34 cellular contexts compared by ENCODE assay signal in the genomic region with DNA sequence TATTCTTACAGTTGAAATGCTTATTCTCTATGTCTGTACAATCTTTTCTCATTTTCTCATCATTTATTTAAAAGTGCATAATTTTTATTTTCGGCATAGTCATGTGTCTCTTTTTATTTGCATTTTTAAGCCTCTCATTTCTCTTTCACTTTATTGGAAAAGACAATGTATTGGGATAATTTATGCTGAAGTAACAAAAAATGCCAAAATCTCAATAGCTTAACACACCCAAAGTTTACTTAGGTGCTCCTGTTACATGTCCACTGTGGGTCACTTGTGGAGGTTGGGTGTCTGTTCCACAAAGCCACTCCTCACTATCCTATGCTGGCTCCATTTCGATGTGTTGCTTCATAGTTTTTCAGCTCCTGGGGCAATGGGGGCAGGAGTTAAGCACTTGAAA.
DNase-seq lines count a peak whose midpoint lies in the region; ATAC-seq, FAIRE-seq and TF ChIP-seq lines count a peak whose summit lies in the region.
"Had no signal": no experiment of that assay in that cellular context is flagged by ENCODE, and none has a peak within 500 bp of the region (broad histone marks: within the 10 kb centered on the region; RNA-seq: fewer than 3 reads in every experiment).

No MANE protein-coding gene starts in this region.

- no peaks in the 10 kb centered on the region for H3K36me3 ChIP-seq in HepG2 (replicated peaks in 1 of 2; ENCODE audit: control insufficient read depth in 1 of 2, insufficient read depth in 2 of 2, low read length in 2 of 2)
- no peaks in the 10 kb centered on the region for H3K36me3 ChIP-seq in right lobe of liver
- no peaks in the 10 kb centered on the region for H3K36me3 ChIP-seq in IMR-90 (ENCODE audit: control insufficient read depth, insufficient read depth, low read length)
- no peaks in the 10 kb centered on the region for H3K36me3 ChIP-seq in K562 (ENCODE audit: control insufficient read depth, insufficient read depth, low read length)
- H3K36me3 ChIP-seq: BE2C; BLaER1; BLaER1 treated with 17β-estradiol and CSF1 and Interleukin-3, amounts not matched to agents 10 nM and 100 nM had no signal

- ATAC-seq in HepG2 (no peak), right lobe of liver (no peak), A549 (no peak), IMR-90 (ENCODE audit: low read depth) (no peak), K562 (no peak)
- ATAC-seq: CD8-positive, alpha-beta T cell had no signal

- no peaks in the 10 kb centered on the region for H3K79me2 ChIP-seq in HepG2 (ENCODE audit: insufficient read depth, low read length)
- no peaks in the 10 kb centered on the region for H3K79me2 ChIP-seq in K562 (ENCODE audit: control insufficient read depth, insufficient read depth, low read length)

- H3K9ac ChIP-seq in HepG2 (ENCODE audit: insufficient read depth, low read depth, low read length) = no peak overlapping the region
- H3K9ac ChIP-seq in IMR-90 (ENCODE audit: low read depth, low read length) = no peak overlapping the region
- H3K9ac ChIP-seq in K562 (ENCODE audit: insufficient read depth in 1 of 2, low read depth in 2 of 2, low read length in 2 of 2) = no peak overlapping the region
- H3K9ac ChIP-seq: BLaER1; BLaER1 treated with 17β-estradiol and CSF1 and Interleukin-3, amounts not matched to agents 10 nM and 100 nM had no signal

- intact Hi-C loops in HepG2 (cut with micrococcal nuclease; ENCODE audit: unreplicated experiment) = no loop called here
- intact Hi-C loops in right lobe of liver (cut with DNase I) = no loop called here
- intact Hi-C loops in IMR-90 (cut with micrococcal nuclease) = no loop called here
- intact Hi-C loops in K562 (cut with micrococcal nuclease) = no loop called here

- peak overlapping the region; percentile 4 for H2BK5ac ChIP-seq in IMR-90 (ENCODE audit: low read depth, low read length, poor library complexity, severe bottlenecking)

- in situ Hi-C loops in HepG2 (cut with HindIII; ENCODE audit: extremely low pct_ligation_motif_present, low pct_unique_long_range_greater_than_20kb) = no loop called here
- in situ Hi-C loops in IMR-90 (cut with MboI; ENCODE audit: low sequenced_read_pairs) = no loop called here
- in situ Hi-C loops in K562 (cut with MboI) = no loop called here

- H2AK9ac ChIP-seq in IMR-90 (replicated peaks; ENCODE audit: low read depth, low read length, poor library complexity) = no peak overlapping the region

- FAIRE-seq in HepG2 (lab: Jason Lieb, UNC) (no peak), A549 (lab: Jason Lieb, UNC) (no peak), K562 (lab: Jason Lieb, UNC) (no peak), GM19239 (lab: Jason Lieb, UNC) (no peak)
- FAIRE-seq: A204.1, D721Med had no signal

- peak overlapping the region; percentile 10; the same call in 1 of the 2 replicates for H2AK5ac ChIP-seq in IMR-90 (ENCODE audit: low read depth, low read length)

- BruUV-seq in HepG2 (replicated peaks; lab: Mats Ljungman, UMichigan) = no TSS peak
- no TSS peak for BruUV-seq in IMR-90 (replicated peaks; lab: Mats Ljungman, UMichigan)
- BruUV-seq in K562 (replicated peaks; lab: Mats Ljungman, UMichigan) = no TSS peak

- POLR2A ChIA-PET in HepG2 (lab: Yijun Ruan, JAX) = no interaction called here
- POLR2A ChIA-PET in A549 (lab: Yijun Ruan, JAX) = no interaction called here
- POLR2A ChIA-PET in IMR-90 (lab: Charles Lee; ENCODE audit: unreplicated experiment) = no interaction called here
- POLR2A ChIA-PET in K562 (lab: Yijun Ruan, JAX) = no interaction called here

- no peak overlapping the region for H3K23ac ChIP-seq in IMR-90 (ENCODE audit: low read depth, low read length)

- no peak overlapping the region for H4K8ac ChIP-seq in IMR-90 (ENCODE audit: low read depth in 2 of 2, low read length in 2 of 2)

- 0 out of 2 replicates have a peak overlapping the region, but pooled peaks have one; percentile 3 for H3K18ac ChIP-seq in IMR-90 (ENCODE audit: low read depth, low read length)

- H3K27ac ChIP-seq in HepG2 (ENCODE audit: extremely low read length, insufficient read depth, low read length) (no peak overlapping the region), right lobe of liver (no peak overlapping the region), A549 (no peak overlapping the region), IMR-90 (ENCODE audit: insufficient read depth, low read length) (no peak overlapping the region), K562 (ENCODE audit: extremely low read depth, low read depth, low read length) (no peak overlapping the region)
- H3K27ac ChIP-seq: 22Rv1; BLaER1; BLaER1 treated with 17β-estradiol and CSF1 and Interleukin-3, amounts not matched to agents 10 nM and 100 nM; C4-2B had no signal

- H4K5ac ChIP-seq in IMR-90 (ENCODE audit: low read depth, low read length) = no peak overlapping the region

- H2BK15ac ChIP-seq in IMR-90 (ENCODE audit: low read depth, low read length) = no peak overlapping the region; the same call in 2 of the 3 replicates

- no peak overlapping the region for H3K14ac ChIP-seq in IMR-90 (replicated peaks; ENCODE audit: low read depth, low read length)

- H3K27me3 ChIP-seq in HepG2 (ENCODE audit: control insufficient read depth in 1 of 2, insufficient read depth in 2 of 2, low read length in 2 of 2) = no peaks in the 10 kb centered on the region
- H3K27me3 ChIP-seq in right lobe of liver = no peaks in the 10 kb centered on the region
- H3K27me3 ChIP-seq in IMR-90 (ENCODE audit: control insufficient read depth, insufficient read depth, low read length) = no peaks in the 10 kb centered on the region
- no peaks in the 10 kb centered on the region for H3K27me3 ChIP-seq in K562 (ENCODE audit: control insufficient read depth in 2 of 2, insufficient read depth in 2 of 2, low read length in 2 of 2)
- H3K27me3 ChIP-seq: BE2C; BLaER1; BLaER1 treated with 17β-estradiol and CSF1 and Interleukin-3, amounts not matched to agents 10 nM and 100 nM had no signal

- TF ChIP-seq CTCF in HepG2 (CRISPR knock-in tag; IDR thresholded peaks at IDR 0.05) = no peak
- TF ChIP-seq CTCF in right lobe of liver (IDR thresholded peaks at IDR 0.05) = no peak
- no peak for TF ChIP-seq CTCF in A549 (IDR thresholded peaks at IDR 0.05)
- TF ChIP-seq CTCF in IMR-90 (conservative IDR thresholded peaks at IDR 0.05; ENCODE audit: low read depth, low read length) = no peak
- TF ChIP-seq CTCF in K562 (IDR thresholded peaks at IDR 0.05 in 2 of 3, conservative IDR thresholded peaks at IDR 0.05 in 1 of 3; ENCODE audit: insufficient read depth in 2 of 3, low read depth in 1 of 3, low read length in 3 of 3) = no peak

- no peak for DNase-seq in HepG2 (ENCODE audit: low spot score)
- DNase-seq in right lobe of liver = no peak
- no peak for DNase-seq in A549 (ENCODE audit: low read depth in 1 of 2, low spot score in 1 of 2)
- DNase-seq in IMR-90 = no peak
- no peak for DNase-seq in K562 (ENCODE audit: extremely low read depth in 1 of 4, low spot score in 3 of 4)
- no peak for DNase-seq in central memory CD4-positive, alpha-beta T cell
- DNase-seq in T-helper 1 cell = no peak
- DNase-seq in GM19239 (ENCODE audit: insufficient read length, low spot score) = no peak
- DNase-seq: 8988T; ACHN; AML-193; BE2C; C1 segment of cervical spinal cord; Caco-2; Calu3; CD4-positive, alpha-beta memory T cell; CD4-positive, alpha-beta T cell; CD4-positive, CD25-positive, alpha-beta regulatory T cell; CD8-positive, alpha-beta memory T cell; CD8-positive, alpha-beta T cell; COR-L47; DMS 273 treated with DMSO at 0.1 percent for 48 hours; DMS153; DMS53; DMS79; DMS79 treated with DMSO at 0.1 percent for 48 hours; DND-41; EL had no signal

- H3K56ac ChIP-seq in IMR-90 (ENCODE audit: extremely low read depth, insufficient read depth, low read length) = no peak overlapping the region

- WGBS in HepG2 (ENCODE audit: low lambda C conversion rate) = 0% methylated on average over 2 of the region's 2 CpGs
- 52% methylated on average over 2 of the region's 2 CpGs for WGBS in right lobe of liver (ENCODE audit: insufficient coverage, low coverage, low lambda C conversion rate, missing lambda C conversion rate)
- 30% methylated on average over 2 of the region's 2 CpGs for WGBS in A549 (ENCODE audit: missing lambda C conversion rate)
- WGBS in IMR-90 (ENCODE audit: extremely low coverage in 2 of 2, insufficient read length in 1 of 2), 2 experiments = no CpG with 5 or more reads among the region's 2 CpGs
- WGBS in K562 (ENCODE audit: insufficient coverage, low coverage, missing lambda C conversion rate) = 0% methylated on average over 2 of the region's 2 CpGs

- H3K9me3 ChIP-seq in HepG2 (ENCODE audit: low read length) = no peaks in the 10 kb centered on the region
- H3K9me3 ChIP-seq in right lobe of liver = no peaks in the 10 kb centered on the region
- no peaks in the 10 kb centered on the region for H3K9me3 ChIP-seq in A549
- no peaks in the 10 kb centered on the region for H3K9me3 ChIP-seq in IMR-90 (ENCODE audit: control insufficient read depth, insufficient read depth, low read length)
- H3K9me3 ChIP-seq in K562 (replicated peaks; ENCODE audit: control insufficient read depth, insufficient read depth, low read depth, low read length) = no peaks in the 10 kb centered on the region
- H3K9me3 ChIP-seq: BE2C; BLaER1; BLaER1 treated with 17β-estradiol and CSF1 and Interleukin-3, amounts not matched to agents 10 nM and 100 nM; Caco-2 had no signal

- no peaks in the 10 kb centered on the region for H4K20me1 ChIP-seq in HepG2 (ENCODE audit: insufficient read depth, low read length)
- H4K20me1 ChIP-seq in IMR-90 (ENCODE audit: insufficient read depth, low read length) = no peaks in the 10 kb centered on the region
- no peaks in the 10 kb centered on the region for H4K20me1 ChIP-seq in K562 (replicated peaks; ENCODE audit: control insufficient read depth, insufficient read depth, low read length)
- H4K20me1 ChIP-seq: BLaER1; BLaER1 treated with 17β-estradiol and CSF1 and Interleukin-3, amounts not matched to agents 10 nM and 100 nM had no signal

- H3K79me1 ChIP-seq in IMR-90 (ENCODE audit: low read depth in 1 of 2, low read length in 2 of 2) = no peaks in the 10 kb centered on the region

- 0 out of 2 replicates have a peak overlapping the region, but pooled peaks have one; percentile 4 for H3K4ac ChIP-seq in IMR-90 (ENCODE audit: low read depth, low read length)

- dilution Hi-C loops in IMR-90 (cut with HindIII; ENCODE audit: low sequenced_read_pairs, unreplicated experiment) = no loop called here

- H3K4me1 ChIP-seq in HepG2 (ENCODE audit: insufficient read depth, low read length) = no peaks in the 10 kb centered on the region
- H3K4me1 ChIP-seq in right lobe of liver = no peaks in the 10 kb centered on the region
- H3K4me1 ChIP-seq in A549 = no peaks in the 10 kb centered on the region
- H3K4me1 ChIP-seq in IMR-90 (ENCODE audit: control insufficient read depth, insufficient read depth, low read length) = peaks cover 8% of the 10 kb centered on the region; the same call in 1 of the 2 replicates
- no peaks in the 10 kb centered on the region for H3K4me1 ChIP-seq in K562 (replicated peaks in 1 of 2; ENCODE audit: control insufficient read depth in 2 of 2, insufficient read depth in 2 of 2, low read length in 2 of 2)
- H3K4me1 ChIP-seq: BE2C; BLaER1; BLaER1 treated with 17β-estradiol and CSF1 and Interleukin-3, amounts not matched to agents 10 nM and 100 nM; Caco-2 had no signal

- no peak for TF ChIP-seq POLR2A in HepG2 (IDR thresholded peaks at IDR 0.05; ENCODE audit: insufficient read depth in 1 of 2, low read depth in 2 of 2, low read length in 2 of 2)
- TF ChIP-seq POLR2A in right lobe of liver (IDR thresholded peaks at IDR 0.05) = no peak
- no peak for TF ChIP-seq POLR2A in A549 (IDR thresholded peaks at IDR 0.05; ENCODE audit: low read length)
- no peak for TF ChIP-seq POLR2A in IMR-90 (IDR thresholded peaks at IDR 0.05; ENCODE audit: low read depth, low read length)
- no peak for TF ChIP-seq POLR2A in K562 (conservative IDR thresholded peaks at IDR 0.05)

- H2BK120ac ChIP-seq in IMR-90 (ENCODE audit: low read depth, low read length) = peak overlapping the region; percentile 37; the same call in 1 of the 2 replicates

- H2AFZ ChIP-seq in HepG2 (ENCODE audit: low read length) = no peak overlapping the region
- H2AFZ ChIP-seq in IMR-90 (replicated peaks; ENCODE audit: low read length, poor library complexity) = no peak overlapping the region
- no peak overlapping the region for H2AFZ ChIP-seq in K562 (ENCODE audit: low read depth, low read length)

- H3K9me1 ChIP-seq in IMR-90 (ENCODE audit: insufficient read depth, low read length) (peaks cover 3% of the 10 kb centered on the region; the same call in 1 of the 2 replicates), K562 (ENCODE audit: control insufficient read depth, insufficient read depth, low read length) (no peaks in the 10 kb centered on the region)

- 0 out of 2 replicates have a peak overlapping the region, but pooled peaks have one; percentile 61 for H4K91ac ChIP-seq in IMR-90 (ENCODE audit: insufficient read depth, low read depth, low read length)

- CTCF ChIA-PET in HepG2 (lab: Yijun Ruan, JAX; ENCODE audit: low intra/inter-chr PET ratio, low total read pairs) (no interaction called here), A549 (lab: Yijun Ruan, JAX) (no interaction called here), IMR-90 (lab: Yijun Ruan, JAX) (no interaction called here), K562 (lab: Yijun Ruan, JAX; ENCODE audit: low intra/inter-chr PET ratio) (no interaction called here)

- TF ChIP-seq EP300 in HepG2 (IDR thresholded peaks at IDR 0.05; ENCODE audit: low read depth in 2 of 2, low read length in 2 of 2) = no peak
- TF ChIP-seq EP300 in HepG2 (CRISPR knock-in tag; IDR thresholded peaks at IDR 0.05; ENCODE audit: borderline replicate concordance) = no peak
- TF ChIP-seq EP300 in A549 (IDR thresholded peaks at IDR 0.05) = no peak
- TF ChIP-seq EP300 in K562 (IDR thresholded peaks at IDR 0.05; ENCODE audit: low read length) = no peak

- no peak overlapping the region for H2BK20ac ChIP-seq in IMR-90 (ENCODE audit: low read depth, low read length)

- H3K4me3 ChIP-seq in HepG2 (replicated peaks in 1 of 3; ENCODE audit: insufficient read depth in 1 of 3, low read depth in 2 of 3, low read length in 3 of 3) = no peak overlapping the region
- no peak overlapping the region for H3K4me3 ChIP-seq in right lobe of liver
- no peak overlapping the region for H3K4me3 ChIP-seq in A549
- no peak overlapping the region for H3K4me3 ChIP-seq in IMR-90 (ENCODE audit: insufficient read depth, low read depth, low read length)
- no peak overlapping the region for H3K4me3 ChIP-seq in K562
- H3K4me3 ChIP-seq: BLaER1; BLaER1 treated with 17β-estradiol and CSF1 and Interleukin-3, amounts not matched to agents 10 nM and 100 nM had no signal

- H3K4me2 ChIP-seq in HepG2 (ENCODE audit: low read depth, low read length) = no peak overlapping the region
- H3K4me2 ChIP-seq in A549 = no peak overlapping the region
- H3K4me2 ChIP-seq in IMR-90 (ENCODE audit: low read depth, low read length) = no peak overlapping the region
- no peak overlapping the region for H3K4me2 ChIP-seq in K562 (ENCODE audit: insufficient read depth, low read length)
- H3K4me2 ChIP-seq: BLaER1; BLaER1 treated with 17β-estradiol and CSF1 and Interleukin-3, amounts not matched to agents 10 nM and 100 nM had no signal

- TF ChIP-seq RAD21 in HepG2 (CRISPR knock-in tag; IDR thresholded peaks at IDR 0.05) (no peak), A549 (conservative IDR thresholded peaks at IDR 0.05 in 1 of 2, IDR thresholded peaks at IDR 0.05 in 1 of 2) (no peak), IMR-90 (IDR thresholded peaks at IDR 0.05; ENCODE audit: low read length) (no peak), K562 (CRISPR knock-in tag; conservative IDR thresholded peaks at IDR 0.05 in 1 of 2, IDR thresholded peaks at IDR 0.05 in 1 of 2) (no peak)
